Comparison of ENCODE assay signal across 8 cellular contexts in genomic region chr4:173168396-173169177, GRCh38. TPM values are rescaled to one million over a fixed set of nuclear protein-coding genes. Genes with fewer than 3 reads are reported as not detected.
DNase-seq lines count a peak whose midpoint lies in the region; ATAC-seq and TF ChIP-seq lines count a peak whose summit lies in the region.

A gene with protein sequence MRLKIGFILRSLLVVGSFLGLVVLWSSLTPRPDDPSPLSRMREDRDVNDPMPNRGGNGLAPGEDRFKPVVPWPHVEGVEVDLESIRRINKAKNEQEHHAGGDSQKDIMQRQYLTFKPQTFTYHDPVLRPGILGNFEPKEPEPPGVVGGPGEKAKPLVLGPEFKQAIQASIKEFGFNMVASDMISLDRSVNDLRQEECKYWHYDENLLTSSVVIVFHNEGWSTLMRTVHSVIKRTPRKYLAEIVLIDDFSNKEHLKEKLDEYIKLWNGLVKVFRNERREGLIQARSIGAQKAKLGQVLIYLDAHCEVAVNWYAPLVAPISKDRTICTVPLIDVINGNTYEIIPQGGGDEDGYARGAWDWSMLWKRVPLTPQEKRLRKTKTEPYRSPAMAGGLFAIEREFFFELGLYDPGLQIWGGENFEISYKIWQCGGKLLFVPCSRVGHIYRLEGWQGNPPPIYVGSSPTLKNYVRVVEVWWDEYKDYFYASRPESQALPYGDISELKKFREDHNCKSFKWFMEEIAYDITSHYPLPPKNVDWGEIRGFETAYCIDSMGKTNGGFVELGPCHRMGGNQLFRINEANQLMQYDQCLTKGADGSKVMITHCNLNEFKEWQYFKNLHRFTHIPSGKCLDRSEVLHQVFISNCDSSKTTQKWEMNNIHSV (plus strand): TSS chr4:173168811. CDS start chr4:173168836, 25 bp downstream.

- peak; percentile 30 for ATAC-seq in GM21619 (IDR thresholded peaks at IDR 0.05; ENCODE audit: unreplicated experiment)

- in situ Hi-C loops in KBM-7 (cut with MboI; ENCODE audit: low pct_unique_long_range_greater_than_20kb, low sequenced_read_pairs): no loop called here

- WGBS in stomach, 5 donors: 0 to 1% (median 1%) methylated on average over 32 to 64 of the region's 64 CpGs

- H3K36me3 ChIP-seq in stomach: peaks cover 0 to 10% (median 6%) of the 10 kb centered on the region in 4 donors

- TF ChIP-seq CTCF in nephron (IDR thresholded peaks at IDR 0.05; ENCODE audit: unreplicated experiment in 3 of 3) (no peak), stomach (IDR thresholded peaks at IDR 0.05) (no peak)

- H3K27me3 Mint-ChIP-seq in nephron (ENCODE audit: low read depth): no peaks in the 10 kb centered on the region

- H3K9me3 ChIP-seq in stomach: no peaks in the 10 kb centered on the region

- peaks cover 11 to 48% (median 29%) of the 10 kb centered on the region in 4 donors for H3K4me1 ChIP-seq in stomach

- intact Hi-C loops in stomach (cut with DNase I; ENCODE audit: low total_unique reads): no loop called here

- H3K36me3 Mint-ChIP-seq in nephron (ENCODE audit: low read depth): no peaks in the 10 kb centered on the region

- H3K4me1 Mint-ChIP-seq in nephron: peaks cover 26% of the 10 kb centered on the region

- H3K27ac ChIP-seq in stomach: peak within 1 kb of the TSS; percentile 91 to 98 (median 97)

- H3K27me3 ChIP-seq in stomach: no peaks in the 10 kb centered on the region

- H3K9me3 Mint-ChIP-seq in nephron: no peaks in the 10 kb centered on the region

- no peak for TF ChIP-seq EP300 in stomach (IDR thresholded peaks at IDR 0.05)

- peak within 1 kb of the TSS; percentile 93 to 96 (median 95) for H3K27ac Mint-ChIP-seq in nephron

- peak within 1 kb of the TSS; percentile 80 to 93 (median 86) for H3K4me3 ChIP-seq in stomach

- DNase-seq in DMS53 treated with DMSO at 0.1 percent for 48 hours (lab: John Stamatoyannopoulos, UW; ENCODE audit: unreplicated experiment) (peak; percentile 62), KBM-7 (peak; percentile 85), RPMI8226 (peak; percentile 65), fibroblast of peridontal ligament (ENCODE audit: extremely low read depth) (peak; percentile 34), stomach (peak; percentile 81)
- peak; percentile 38 to 40 for DNase-seq in activated T-helper 1 cell treated with anti-CD3 and anti-CD28 coated beads, Interleukin-2, amount 50 U/mL, for 16 hours (ENCODE audit: low read depth in 1 of 2, low spot score in 1 of 2)

- no peak for TF ChIP-seq POLR2A in stomach (IDR thresholded peaks at IDR 0.05)

- H3K4me3 Mint-ChIP-seq in nephron: peak within 1 kb of the TSS; percentile 97 to 98 (median 98)

RNA-seq across cellular contexts. Expression of the gene that starts here (rescaled TPM):
- 10 to 100 TPM; 22.8 to 94.5 (median 64.9) TPM for total RNA-seq in stomach
- polyA plus RNA-seq in stomach: 10 to 100 TPM; 10.7 to 17.8 (median 15.8) TPM

Comparison
In these comparisons a context has a peak if more than half of its experiments do, and no peak if none do; other contexts are left out.
1. Peak in every context shown above with its lines: DNase-seq, ATAC-seq, H3K4me3 ChIP-seq and H3K27ac ChIP-seq.
2. DNase-seq: peak in every context shown above with its lines; median percentile 85 in KBM-7; 81 in stomach; 65 in RPMI8226; 62 in DMS53 treated with DMSO at 0.1 percent for 48 hours; 39 in activated T-helper 1 cell treated with anti-CD3 and anti-CD28 coated beads, Interleukin-2, amount 50 U/mL, for 16 hours; 34 in fibroblast of peridontal ligament.